Comparison of ENCODE assay signal across 13 cellular contexts in genomic region chr10:113007821-113008220, GRCh38. TPM values are rescaled to one million over a fixed set of nuclear protein-coding genes. Genes with fewer than 3 reads are reported as not detected.
A peak's percentile ranks its signal among the peaks of the same experiment; 100 is the strongest.
DNase-seq lines count a peak whose midpoint lies in the region; ATAC-seq and TF ChIP-seq lines count a peak whose summit lies in the region.
"Had no signal": no experiment of that assay in that cellular context is flagged by ENCODE, and none has a peak within 500 bp of the region (broad histone marks: within the 10 kb centered on the region; RNA-seq: fewer than 3 reads in every experiment).

No MANE protein-coding gene starts in this region.

- H3K27me3 Mint-ChIP-seq in CD4-positive, CD25-positive, alpha-beta regulatory T cell: peaks cover 36% of the 10 kb centered on the region
- H3K27me3 Mint-ChIP-seq in GM23338 (ENCODE audit: insufficient read depth, low read depth, poor library complexity) (peaks cover 9% of the 10 kb centered on the region), mesothelial cell of epicardium (ENCODE audit: low read depth) (no peaks in the 10 kb centered on the region)
- H3K27me3 Mint-ChIP-seq in activated naive CD4-positive, alpha-beta T cell treated with anti-CD3 and anti-CD28 coated beads, Interleukin-2, amount 50 U/mL, for 24 hours: peaks cover 35% of the 10 kb centered on the region

- peaks cover 24% of the 10 kb centered on the region for H3K4me1 ChIP-seq in CD4-positive, CD25-positive, alpha-beta regulatory T cell (ENCODE audit: control insufficient read depth, insufficient read depth, low read length, poor library complexity, severe bottlenecking)
- peaks cover 68% of the 10 kb centered on the region for H3K4me1 ChIP-seq in GM23338 (ENCODE audit: insufficient read depth)

- no peaks in the 10 kb centered on the region for H3K36me3 Mint-ChIP-seq in CD4-positive, CD25-positive, alpha-beta regulatory T cell
- H3K36me3 Mint-ChIP-seq in GM23338 (ENCODE audit: low read depth) (peaks cover 63% of the 10 kb centered on the region), mesothelial cell of epicardium (peaks cover 22% of the 10 kb centered on the region)
- H3K36me3 Mint-ChIP-seq in activated naive CD4-positive, alpha-beta T cell treated with anti-CD3 and anti-CD28 coated beads, Interleukin-2, amount 50 U/mL, for 24 hours: no peaks in the 10 kb centered on the region

- peak overlapping the region; percentile 81 to 90 (median 89) for H3K27ac Mint-ChIP-seq in CD4-positive, CD25-positive, alpha-beta regulatory T cell
- H3K27ac Mint-ChIP-seq in GM23338 (no peak overlapping the region), mesothelial cell of epicardium (peak overlapping the region; percentile 55)
- H3K27ac Mint-ChIP-seq in activated naive CD4-positive, alpha-beta T cell treated with anti-CD3 and anti-CD28 coated beads, Interleukin-2, amount 50 U/mL, for 24 hours: no peak overlapping the region

- H2AFZ ChIP-seq in GM23338: no peak overlapping the region

- H3F3A ChIP-seq in GM23338 (replicated peaks; ENCODE audit: low read depth): peaks cover 19% of the 10 kb centered on the region; the same call in 1 of the 2 replicates

- H3K27ac ChIP-seq in CD4-positive, CD25-positive, alpha-beta regulatory T cell (ENCODE audit: insufficient read depth, low read length, poor library complexity, severe bottlenecking): no peak overlapping the region
- H3K27ac ChIP-seq in GM23338 (ENCODE audit: low read depth): no peak overlapping the region

- H3K9me3 Mint-ChIP-seq in CD4-positive, CD25-positive, alpha-beta regulatory T cell: peaks cover 0 to 3% (median 0%) of the 10 kb centered on the region in 7 donors
- H3K9me3 Mint-ChIP-seq in GM23338 (no peaks in the 10 kb centered on the region), mesothelial cell of epicardium (no peaks in the 10 kb centered on the region)
- H3K9me3 Mint-ChIP-seq in activated naive CD4-positive, alpha-beta T cell treated with anti-CD3 and anti-CD28 coated beads, Interleukin-2, amount 50 U/mL, for 24 hours: no peaks in the 10 kb centered on the region

- no peaks in the 10 kb centered on the region for H3K36me3 ChIP-seq in CD4-positive, CD25-positive, alpha-beta regulatory T cell (ENCODE audit: control insufficient read depth, insufficient read depth, low read length)
- H3K36me3 ChIP-seq in GM23338 (ENCODE audit: insufficient read depth): no peaks in the 10 kb centered on the region; the same call in 1 of the 2 replicates

- H3K27me3 ChIP-seq in CD4-positive, CD25-positive, alpha-beta regulatory T cell (ENCODE audit: control insufficient read depth, insufficient read depth, low read length): peaks cover 2% of the 10 kb centered on the region
- H3K27me3 ChIP-seq in GM23338 (ENCODE audit: insufficient read depth): no peaks in the 10 kb centered on the region

- peaks cover 0 to 27% (median 12%) of the 10 kb centered on the region in 4 donors for H3K4me1 Mint-ChIP-seq in CD4-positive, CD25-positive, alpha-beta regulatory T cell
- H3K4me1 Mint-ChIP-seq in GM23338: peaks cover 80% of the 10 kb centered on the region
- peaks cover 33% of the 10 kb centered on the region for H3K4me1 Mint-ChIP-seq in activated naive CD4-positive, alpha-beta T cell treated with anti-CD3 and anti-CD28 coated beads, Interleukin-2, amount 50 U/mL, for 24 hours
- peaks cover 43% of the 10 kb centered on the region for H3K4me1 Mint-ChIP-seq in mesothelial cell of epicardium

- peak overlapping the region; percentile 47 for H3K4me3 ChIP-seq in CD4-positive, CD25-positive, alpha-beta regulatory T cell (ENCODE audit: low read depth, low read length)
- H3K4me3 ChIP-seq in GM23338: no peak overlapping the region

- no peaks in the 10 kb centered on the region for H3K9me3 ChIP-seq in CD4-positive, CD25-positive, alpha-beta regulatory T cell (ENCODE audit: control insufficient read depth in 2 of 2, low read length in 2 of 2)

- peak in 1 of 3 donors; percentile 27 for DNase-seq in CD4-positive, CD25-positive, alpha-beta regulatory T cell
- DNase-seq in GM23338 (ENCODE audit: low spot score) (no peak), mesothelial cell of epicardium (ENCODE audit: low spot score in 2 of 2, unreplicated experiment in 2 of 2) (no peak)
- DNase-seq: activated CD4-positive, CD25-positive, alpha-beta regulatory T cell treated with anti-CD3 and anti-CD28 coated beads, Interleukin-2, amount 50 U/mL, for 72 hours; amygdala; DMS 273 treated with DMSO at 0.1 percent for 48 hours; NCI-H146; NCI-H69; right cardiac atrium had no signal

- H3K4me2 ChIP-seq in GM23338: no peak overlapping the region

- H3K4me3 Mint-ChIP-seq in CD4-positive, CD25-positive, alpha-beta regulatory T cell: peak overlapping the region; percentile 20 to 94 (median 84)
- no peak overlapping the region for H3K4me3 Mint-ChIP-seq in GM23338
- H3K4me3 Mint-ChIP-seq in activated naive CD4-positive, alpha-beta T cell treated with anti-CD3 and anti-CD28 coated beads, Interleukin-2, amount 50 U/mL, for 24 hours: peak overlapping the region; percentile 83
- H3K4me3 Mint-ChIP-seq in mesothelial cell of epicardium: no peak overlapping the region

- TF ChIP-seq CTCF in GM23338 (conservative IDR thresholded peaks at IDR 0.05; ENCODE audit: low read depth in 2 of 2) (no peak), mesothelial cell of epicardium (IDR thresholded peaks at IDR 0.05; ENCODE audit: unreplicated experiment) (no peak)

- peaks cover 93% of the 10 kb centered on the region for H4K20me1 ChIP-seq in GM23338 (replicated peaks; ENCODE audit: insufficient read depth)

- H3K9me2 ChIP-seq in GM23338 (ENCODE audit: insufficient read depth): peaks cover 17% of the 10 kb centered on the region

- no peak for ATAC-seq in CD4-positive, CD25-positive, alpha-beta regulatory T cell (ENCODE audit: low read depth in 2 of 2)
- no peak for ATAC-seq in GM23338
- ATAC-seq in GM21423 (IDR thresholded peaks at IDR 0.05; ENCODE audit: unreplicated experiment): no peak
- no peak for ATAC-seq in HG03097 (IDR thresholded peaks at IDR 0.05; ENCODE audit: low FRiP score, unreplicated experiment)
- ATAC-seq in HG03432 (IDR thresholded peaks at IDR 0.05; ENCODE audit: unreplicated experiment): no peak

- H3K79me2 ChIP-seq in GM23338 (replicated peaks; ENCODE audit: insufficient read depth): peaks cover 100% of the 10 kb centered on the region

TF ChIP-seq in GM23338, 12 proteins besides CTCF, POLR2A, EP300 and RAD21:
- TF ChIP-seq STAT1 (IDR thresholded peaks at IDR 0.05; ENCODE audit: unreplicated experiment): no peak
- peak; percentile 8; the same call in 1 of the 2 replicates for TF ChIP-seq POLR2AphosphoS5 (IDR thresholded peaks at IDR 0.05; ENCODE audit: low read depth)
TF ChIP-seq in GM23338: peak in this region for 1.

RNA-seq across cellular contexts. Expression of gene TCF7L2, which starts 57.8 kb away (rescaled TPM):
- total RNA-seq in CD4-positive, CD25-positive, alpha-beta regulatory T cell: 1.8 TPM
- polyA plus RNA-seq in CD4-positive, CD25-positive, alpha-beta regulatory T cell: under 1 TPM in 3 of 4 donors, not detected in 1; 0.38 to 0.55 (median 0.49) TPM
- total RNA-seq in GM23338 (2014; rRNA removed; shearing (Covaris generic)): 27.0 and 32.2 TPM in 2 replicates
- 80.8 and 89.7 TPM in 2 replicates for polyA plus RNA-seq in GM23338 (2016; fragmentation: Nextera tagmentation; extraction: Ambion mirVana)
- 76.4 to 84.0 TPM (median 78.0 TPM) in 3 replicates for total RNA-seq in mesothelial cell of epicardium

Comparison
In these comparisons a context has a peak if more than half of its experiments do, and no peak if none do; other contexts are left out.
1. H3K27ac Mint-ChIP-seq: peak in CD4-positive, CD25-positive, alpha-beta regulatory T cell (3 of 3) and mesothelial cell of epicardium (single experiment); none in GM23338 (single experiment) and activated naive CD4-positive, alpha-beta T cell treated with anti-CD3 and anti-CD28 coated beads, Interleukin-2, amount 50 U/mL, for 24 hours (single experiment).
2. H3K4me3 Mint-ChIP-seq: peak in CD4-positive, CD25-positive, alpha-beta regulatory T cell (4 of 4) and activated naive CD4-positive, alpha-beta T cell treated with anti-CD3 and anti-CD28 coated beads, Interleukin-2, amount 50 U/mL, for 24 hours (single experiment); none in GM23338 (single experiment) and mesothelial cell of epicardium (single experiment).